9 cellular contexts compared by ENCODE assay signal in genomic region chr6:111683749-111684267, GRCh38.
DNase-seq lines count a peak whose midpoint lies in the region; ATAC-seq, FAIRE-seq and TF ChIP-seq lines count a peak whose summit lies in the region.
"Had no signal": no experiment of that assay in that cellular context is flagged by ENCODE, and none has a peak within 500 bp of the region (broad histone marks: within the 10 kb centered on the region; RNA-seq: fewer than 3 reads in every experiment).

No MANE protein-coding gene starts in this region.

- no peak overlapping the region for H3K27ac ChIP-seq in BLaER1 treated with 17β-estradiol and CSF1 and Interleukin-3, amounts not matched to agents 10 nM and 100 nM
- peak overlapping the region; percentile 77 for H3K27ac ChIP-seq in rectal smooth muscle tissue (ENCODE audit: low read depth, low read length)

- no peaks in the 10 kb centered on the region for H3K9me3 Mint-ChIP-seq in activated T-helper 2 cell treated with anti-CD3 and anti-CD28 coated beads, Interferon-gamma antibody, Interleukin-2, Interleukin-4, amounts not matched to agents 10 μg/mL and 5 μg/mL and 100 μg/mL, durations not matched to agents 14 hours and 24 hours and 36 hours

- DNase-seq in activated T-helper 2 cell treated with anti-CD3 and anti-CD28 coated beads, Interferon-gamma antibody, Interleukin-2, Interleukin-4, amounts not matched to agents 10 μg/mL and 5 μg/mL and 100 μg/mL, durations not matched to agents 14 hours and 24 hours and 36 hours (ENCODE audit: low spot score), result no peak
- DNase-seq in fibroblast of villous mesenchyme (ENCODE audit: low read depth), result peak; percentile 95
- no peak for DNase-seq in HuH-7.5 (ENCODE audit: low spot score)
- no peak for DNase-seq in GM12892 (ENCODE audit: insufficient read length)
- DNase-seq in NCI-H2081 (lab: John Stamatoyannopoulos, UW), result no peak
- DNase-seq: SHP77 had no signal

- no peak for TF ChIP-seq CTCF in fibroblast of villous mesenchyme (IDR thresholded peaks at IDR 0.05; ENCODE audit: insufficient read depth, low read depth, low read length)

- H3K27ac Mint-ChIP-seq in activated T-helper 2 cell treated with anti-CD3 and anti-CD28 coated beads, Interferon-gamma antibody, Interleukin-2, Interleukin-4, amounts not matched to agents 10 μg/mL and 5 μg/mL and 100 μg/mL, durations not matched to agents 14 hours and 24 hours and 36 hours, result peak overlapping the region; percentile 5

- H3K27me3 Mint-ChIP-seq in activated T-helper 2 cell treated with anti-CD3 and anti-CD28 coated beads, Interferon-gamma antibody, Interleukin-2, Interleukin-4, amounts not matched to agents 10 μg/mL and 5 μg/mL and 100 μg/mL, durations not matched to agents 14 hours and 24 hours and 36 hours (ENCODE audit: low read depth), result no peaks in the 10 kb centered on the region

- H3K36me3 ChIP-seq in BLaER1 treated with 17β-estradiol and CSF1 and Interleukin-3, amounts not matched to agents 10 nM and 100 nM, result peaks cover 63 to 99% (median 89%) of the 10 kb centered on the region in 11 experiments
- H3K36me3 ChIP-seq in rectal smooth muscle tissue (ENCODE audit: control insufficient read depth, insufficient read depth, low read length), result no peaks in the 10 kb centered on the region

- H3K9me3 ChIP-seq in BLaER1 treated with 17β-estradiol and CSF1 and Interleukin-3, amounts not matched to agents 10 nM and 100 nM (replicated peaks in 1 of 11), result no peaks in the 10 kb centered on the region

- peaks cover 0 to 58% (median 50%) of the 10 kb centered on the region in 10 experiments; a peak in 16 of 20 replicates for H3K4me1 ChIP-seq in BLaER1 treated with 17β-estradiol and CSF1 and Interleukin-3, amounts not matched to agents 10 nM and 100 nM
- H3K4me1 ChIP-seq in rectal smooth muscle tissue (ENCODE audit: control insufficient read depth, insufficient read depth, low read length), result peaks cover 4% of the 10 kb centered on the region

- H3K9ac ChIP-seq in BLaER1 treated with 17β-estradiol and CSF1 and Interleukin-3, amounts not matched to agents 10 nM and 100 nM, result no peak overlapping the region
- H3K9ac ChIP-seq in rectal smooth muscle tissue (ENCODE audit: low read length), result no peak overlapping the region

- no peaks in the 10 kb centered on the region for H3K27me3 ChIP-seq in BLaER1 treated with 17β-estradiol and CSF1 and Interleukin-3, amounts not matched to agents 10 nM and 100 nM
- no peaks in the 10 kb centered on the region for H3K27me3 ChIP-seq in rectal smooth muscle tissue (ENCODE audit: control insufficient read depth, insufficient read depth, low read length)

- H3K4me3 Mint-ChIP-seq in activated T-helper 2 cell treated with anti-CD3 and anti-CD28 coated beads, Interferon-gamma antibody, Interleukin-2, Interleukin-4, amounts not matched to agents 10 μg/mL and 5 μg/mL and 100 μg/mL, durations not matched to agents 14 hours and 24 hours and 36 hours (ENCODE audit: low read depth), result no peak overlapping the region

- H3K4me2 ChIP-seq in BLaER1 treated with 17β-estradiol and CSF1 and Interleukin-3, amounts not matched to agents 10 nM and 100 nM, result peak overlapping the region in 7 of 11 experiments; percentile 4 to 30 (median 16); a peak in 6 of 22 replicates

- no peak for ATAC-seq in activated CD4-positive, CD25-positive, alpha-beta regulatory T cell treated with anti-CD3 and anti-CD28 coated beads, Interleukin-2, amount 50 U/mL, for 24 hours

- no peak for TF ChIP-seq POLR2A in GM12892 (IDR thresholded peaks at IDR 0.05; ENCODE audit: low read depth, low read length)

- H3K4me1 Mint-ChIP-seq in activated T-helper 2 cell treated with anti-CD3 and anti-CD28 coated beads, Interferon-gamma antibody, Interleukin-2, Interleukin-4, amounts not matched to agents 10 μg/mL and 5 μg/mL and 100 μg/mL, durations not matched to agents 14 hours and 24 hours and 36 hours (ENCODE audit: low read depth), result peaks cover 23% of the 10 kb centered on the region

- no peak for FAIRE-seq in GM12892 (lab: Jason Lieb, UNC)

- H3K36me3 Mint-ChIP-seq in activated T-helper 2 cell treated with anti-CD3 and anti-CD28 coated beads, Interferon-gamma antibody, Interleukin-2, Interleukin-4, amounts not matched to agents 10 μg/mL and 5 μg/mL and 100 μg/mL, durations not matched to agents 14 hours and 24 hours and 36 hours (ENCODE audit: low read depth), result peaks cover 84% of the 10 kb centered on the region

- intact Hi-C loops in activated T-helper 2 cell treated with anti-CD3 and anti-CD28 coated beads, Interferon-gamma antibody, Interleukin-2, Interleukin-4, amounts not matched to agents 10 μg/mL and 5 μg/mL and 100 μg/mL, durations not matched to agents 14 hours and 24 hours and 36 hours (cut with micrococcal nuclease), result no loop called here

- H4K20me1 ChIP-seq in BLaER1 treated with 17β-estradiol and CSF1 and Interleukin-3, amounts not matched to agents 10 nM and 100 nM, result no peaks in the 10 kb centered on the region; a peak in 2 of 22 replicates

- no peak overlapping the region for H3K4me3 ChIP-seq in BLaER1 treated with 17β-estradiol and CSF1 and Interleukin-3, amounts not matched to agents 10 nM and 100 nM
- H3K4me3 ChIP-seq in fibroblast of villous mesenchyme (ENCODE audit: low read depth, low read length) (no peak overlapping the region), rectal smooth muscle tissue (ENCODE audit: low read length) (no peak overlapping the region)
